Comparison of ENCODE assay signal across 24 cellular contexts in the genomic region with DNA sequence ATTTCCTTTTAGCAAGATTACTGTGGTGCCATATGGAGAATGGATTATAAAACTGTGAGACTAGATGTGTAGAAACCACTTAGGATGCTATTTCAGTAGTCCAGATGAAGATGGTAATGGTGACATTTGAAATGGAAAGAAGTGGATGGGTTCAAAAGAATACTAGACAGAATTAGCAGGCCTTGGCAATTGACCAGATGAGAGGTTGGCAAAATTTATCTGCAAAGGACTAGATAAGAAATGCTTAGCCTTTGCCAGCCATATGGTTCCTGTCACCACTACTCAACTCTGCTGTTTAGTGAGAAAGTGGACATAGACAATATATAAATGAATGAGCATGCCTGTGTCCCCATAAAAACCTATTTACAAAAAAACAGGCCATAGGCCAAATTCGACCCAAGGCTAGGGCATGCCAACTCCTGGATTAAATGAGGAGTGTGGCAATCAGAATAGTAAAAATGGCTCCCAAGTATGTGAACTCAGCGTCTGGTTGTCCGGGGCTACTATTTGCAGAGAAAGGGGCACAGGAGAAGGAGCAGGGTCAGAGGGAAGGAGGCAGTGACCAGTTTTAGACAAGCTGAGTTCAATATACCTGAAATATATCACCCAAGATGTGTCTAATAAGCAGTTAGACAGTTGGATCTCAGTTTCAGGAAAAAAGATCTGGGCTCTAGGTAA.
"Had no signal": no experiment of that assay in that cellular context is flagged by ENCODE, and none has a peak within 500 bp of the region (broad histone marks: within the 10 kb centered on the region; RNA-seq: fewer than 3 reads in every experiment).

No MANE protein-coding gene starts in this region.

- H3K4me1 Mint-ChIP-seq: activated B cell treated with CpG ODN at 0.5 μM for 24 hours; activated naive CD4-positive, alpha-beta T cell treated with anti-CD3 and anti-CD28 coated beads, Interleukin-2, amount 10 ng/mL, durations not matched to agents 7 days and 5 days; immature natural killer cell; natural killer cell had no signal

- DNase-seq: activated B cell treated with CpG ODN at 0.5 μM for 24 hours; activated CD4-positive, alpha-beta memory T cell treated with anti-CD3 and anti-CD28 coated beads for 36 hours; activated CD4-positive, alpha-beta T cell treated with anti-CD3 and anti-CD28 coated beads for 4 hours; activated effector memory CD4-positive, alpha-beta T cell treated with anti-CD3 and anti-CD28 coated beads, Interleukin-2, amount 50 U/mL, for 16 hours; activated naive CD4-positive, alpha-beta T cell treated with anti-CD3 and anti-CD28 coated beads, Interleukin-2, amount 10 ng/mL, durations not matched to agents 7 days and 5 days; amygdala; effector CD4-positive, alpha-beta T cell; foreskin fibroblast; immature natural killer cell; left lung; mammary epithelial cell; midbrain; natural killer cell; retina; stimulated activated CD4-positive, alpha-beta T cell treated with anti-CD3 and anti-CD28 coated beads, Interleukin-12 subunit alpha, Interleukin-12 subunit beta, amount 100 ng/mL, for 4 hours; stimulated activated CD4-positive, alpha-beta T cell treated with anti-CD3 and anti-CD28 coated beads, Interleukin-4, amount 100 ng/mL, for 4 hours; substantia nigra; T1000; tibial artery; uterus had no signal

- ATAC-seq: left lung, natural killer cell had no signal

- H3K9me3 ChIP-seq: left lung, tibial artery, uterus had no signal

- H3K4me3 Mint-ChIP-seq: activated B cell treated with CpG ODN at 0.5 μM for 24 hours; activated CD4-positive, alpha-beta memory T cell treated with anti-CD3 and anti-CD28 coated beads for 36 hours; activated naive CD4-positive, alpha-beta T cell treated with anti-CD3 and anti-CD28 coated beads, Interleukin-2, amount 10 ng/mL, durations not matched to agents 7 days and 5 days; dendritic cell treated with granulocyte-macrophage colony-stimulating factor and Interleukin-4, amounts not matched to agents 40 ng/mL and 50 ng/mL, for 4 days; immature natural killer cell; natural killer cell; stimulated activated naive CD8-positive, alpha-beta T cell treated with anti-CD3 and anti-CD28 coated beads, Interleukin-15, Interleukin-2, amounts not matched to agents 100 ng/mL and 50 ng/mL, for 24 hours; T-helper 1 cell treated with Interleukin-12 subunit alpha and Interleukin-12 subunit beta and Interleukin-4 antibody, amounts not matched to agents 30 μg/mL and 1 μg/mL, for 36 hours had no signal

- H3K4me1 ChIP-seq: left lung, uterus had no signal

- H3K36me3 ChIP-seq: left lung, tibial artery, uterus had no signal

- H3K27ac ChIP-seq: hepatocyte, left lung, tibial artery, uterus had no signal

- H3K27me3 ChIP-seq: hepatocyte, tibial artery, uterus had no signal

- H3K4me3 ChIP-seq: hepatocyte, left lung, tibial artery, uterus had no signal

- H3K9me3 Mint-ChIP-seq: activated B cell treated with CpG ODN at 0.5 μM for 24 hours; activated CD4-positive, alpha-beta memory T cell treated with anti-CD3 and anti-CD28 coated beads for 36 hours; activated naive CD4-positive, alpha-beta T cell treated with anti-CD3 and anti-CD28 coated beads, Interleukin-2, amount 10 ng/mL, durations not matched to agents 7 days and 5 days; dendritic cell treated with granulocyte-macrophage colony-stimulating factor and Interleukin-4, amounts not matched to agents 40 ng/mL and 50 ng/mL, for 4 days; immature natural killer cell; stimulated activated naive CD8-positive, alpha-beta T cell treated with anti-CD3 and anti-CD28 coated beads, Interleukin-15, Interleukin-2, amounts not matched to agents 100 ng/mL and 50 ng/mL, for 24 hours; T-helper 1 cell treated with Interleukin-12 subunit alpha and Interleukin-12 subunit beta and Interleukin-4 antibody, amounts not matched to agents 30 μg/mL and 1 μg/mL, for 36 hours had no signal

- H3K36me3 Mint-ChIP-seq: activated CD4-positive, alpha-beta memory T cell treated with anti-CD3 and anti-CD28 coated beads for 36 hours; activated naive CD4-positive, alpha-beta T cell treated with anti-CD3 and anti-CD28 coated beads, Interleukin-2, amount 10 ng/mL, durations not matched to agents 7 days and 5 days; immature natural killer cell; natural killer cell had no signal
